Comparison of ENCODE assay signal across 1 cellular context in the genomic region with DNA sequence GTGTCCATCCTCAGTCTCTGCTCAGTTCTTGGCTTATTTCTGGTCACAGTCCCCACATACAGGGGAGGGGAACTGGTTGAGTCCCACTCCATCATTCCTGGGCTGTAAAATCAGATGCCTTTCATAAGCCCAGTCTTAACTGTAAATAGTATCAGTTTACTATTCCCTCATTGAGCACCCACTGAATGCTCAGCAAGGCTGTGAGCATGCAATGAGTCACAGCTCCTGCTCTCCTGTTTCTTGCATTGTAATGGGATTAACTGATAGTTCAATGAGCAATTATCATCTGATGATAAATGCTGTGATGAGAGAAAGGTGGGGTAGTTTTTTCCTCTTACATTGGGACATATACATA.
TF ChIP-seq lines count a peak whose summit lies in the region.

No MANE protein-coding gene starts in this region.

TF ChIP-seq in SK-N-SH, 30 proteins besides CTCF, POLR2A, EP300 and RAD21 (continued from another document):
- TF ChIP-seq, protein P1, sequence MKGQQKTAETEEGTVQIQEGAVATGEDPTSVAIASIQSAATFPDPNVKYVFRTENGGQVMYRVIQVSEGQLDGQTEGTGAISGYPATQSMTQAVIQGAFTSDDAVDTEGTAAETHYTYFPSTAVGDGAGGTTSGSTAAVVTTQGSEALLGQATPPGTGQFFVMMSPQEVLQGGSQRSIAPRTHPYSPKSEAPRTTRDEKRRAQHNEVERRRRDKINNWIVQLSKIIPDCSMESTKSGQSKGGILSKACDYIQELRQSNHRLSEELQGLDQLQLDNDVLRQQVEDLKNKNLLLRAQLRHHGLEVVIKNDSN (IDR thresholded peaks at IDR 0.05; ENCODE audit: borderline replicate concordance, low read depth), result no peak
- TF ChIP-seq RCOR1 (IDR thresholded peaks at IDR 0.05; ENCODE audit: low read length) (no peak), USF2 (IDR thresholded peaks at IDR 0.05; ENCODE audit: borderline replicate concordance, low read depth, low read length) (no peak), FOSL2 (IDR thresholded peaks at IDR 0.05; ENCODE audit: borderline replicate concordance, low read depth) (peak; percentile 93), RFX5 (IDR thresholded peaks at IDR 0.05; ENCODE audit: low read length) (no peak), RXRA (IDR thresholded peaks at IDR 0.05; ENCODE audit: borderline replicate concordance, low read depth) (no peak)
- TF ChIP-seq, protein P2, sequence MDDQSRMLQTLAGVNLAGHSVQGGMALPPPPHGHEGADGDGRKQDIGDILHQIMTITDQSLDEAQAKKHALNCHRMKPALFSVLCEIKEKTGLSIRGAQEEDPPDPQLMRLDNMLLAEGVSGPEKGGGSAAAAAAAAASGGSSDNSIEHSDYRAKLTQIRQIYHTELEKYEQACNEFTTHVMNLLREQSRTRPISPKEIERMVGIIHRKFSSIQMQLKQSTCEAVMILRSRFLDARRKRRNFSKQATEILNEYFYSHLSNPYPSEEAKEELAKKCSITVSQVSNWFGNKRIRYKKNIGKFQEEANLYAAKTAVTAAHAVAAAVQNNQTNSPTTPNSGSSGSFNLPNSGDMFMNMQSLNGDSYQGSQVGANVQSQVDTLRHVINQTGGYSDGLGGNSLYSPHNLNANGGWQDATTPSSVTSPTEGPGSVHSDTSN (IDR thresholded peaks at IDR 0.05), result peak; percentile 8; the same call in 1 of the 2 replicates
TF ChIP-seq in SK-N-SH: peak in this region for 5.
